15 cellular contexts compared by ENCODE assay signal in the genomic region with DNA sequence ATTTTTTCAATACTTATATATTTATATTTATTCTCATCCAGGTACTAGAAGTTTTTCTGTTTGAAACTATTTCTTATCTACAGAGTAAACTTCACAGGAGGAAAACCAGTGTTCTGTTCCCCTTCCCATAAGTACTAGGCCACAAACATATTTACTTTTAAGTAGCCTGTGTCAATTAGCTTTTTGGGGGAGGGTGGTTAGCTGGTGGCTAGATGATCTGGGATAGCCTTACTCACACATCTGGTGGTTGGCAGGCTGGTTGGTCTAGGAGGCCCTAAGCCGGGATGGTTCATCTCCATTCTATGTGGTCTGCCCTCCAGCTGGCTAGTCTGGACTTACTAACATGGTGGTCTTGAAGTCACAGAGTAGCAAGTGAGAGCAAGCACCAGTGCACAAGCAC. TPM values are rescaled to one million over a fixed set of nuclear protein-coding genes. Genes with fewer than 3 reads are reported as not detected.
DNase-seq lines count a peak whose midpoint lies in the region; ATAC-seq, FAIRE-seq and TF ChIP-seq lines count a peak whose summit lies in the region.
"Had no signal": no experiment of that assay in that cellular context is flagged by ENCODE, and none has a peak within 500 bp of the region (broad histone marks: within the 10 kb centered on the region; RNA-seq: fewer than 3 reads in every experiment).

No MANE protein-coding gene starts in this region.

- WGBS in GM23248 (ENCODE audit: low coverage in 1 of 2, low lambda C conversion rate in 2 of 2, missing lambda C conversion rate in 2 of 2), 2 experiments = 92 to 100% methylated on average over 1 of the region's 1 CpG
- WGBS in HepG2 (ENCODE audit: low lambda C conversion rate) = 0% methylated on average over 1 of the region's 1 CpG
- WGBS in stomach, 5 donors = 22 to 86% (median 67%) methylated on average over 1 of the region's 1 CpG

- H3K79me2 ChIP-seq in GM23248 (ENCODE audit: insufficient read depth) = peaks cover 59% of the 10 kb centered on the region
- H3K79me2 ChIP-seq in HepG2 (ENCODE audit: insufficient read depth, low read length) = peaks cover 93% of the 10 kb centered on the region

- FAIRE-seq in HepG2 (lab: Jason Lieb, UNC) = peak; percentile 56
- FAIRE-seq: H54 had no signal

- TF ChIP-seq EP300 in HepG2 (IDR thresholded peaks at IDR 0.05; ENCODE audit: low read depth in 2 of 2, low read length in 2 of 2) (peak in 1 of 2 experiments; percentile 59; a peak in 1 of 4 replicates), HepG2 (CRISPR knock-in tag; IDR thresholded peaks at IDR 0.05; ENCODE audit: borderline replicate concordance) (no peak; the same call in 1 of the 2 replicates), stomach (IDR thresholded peaks at IDR 0.05) (no peak)

- intact Hi-C loops in HepG2 (cut with micrococcal nuclease; ENCODE audit: unreplicated experiment) = no loop called here
- intact Hi-C loops in stomach (cut with DNase I; ENCODE audit: low total_unique reads) = no loop called here
- intact Hi-C loops in Right ventricle myocardium superior (cut with DNase I) = no loop called here

- CTCF ChIA-PET in HepG2 (lab: Yijun Ruan, JAX; ENCODE audit: low intra/inter-chr PET ratio, low total read pairs) = no interaction called here

- ATAC-seq in HepG2 = peak; percentile 79
- ATAC-seq in Right ventricle myocardium superior (ENCODE audit: poor library complexity) = no peak
- no peak for ATAC-seq in SK-N-SH treated with all-trans-retinoic acid at 6 μM for 48 hours
- ATAC-seq: CD8-positive, alpha-beta T cell had no signal

- H3K9me3 ChIP-seq in GM23248 (ENCODE audit: low read depth) = no peaks in the 10 kb centered on the region
- H3K9me3 ChIP-seq in HepG2 (ENCODE audit: low read length) = no peaks in the 10 kb centered on the region
- H3K9me3 ChIP-seq in stomach = peaks cover 0 to 16% (median 8%) of the 10 kb centered on the region in 4 donors
- H3K9me3 ChIP-seq: SJCRH30 had no signal

- no TSS peak for BruUV-seq in HepG2 (replicated peaks; lab: Mats Ljungman, UMichigan)

- DNase-seq in GM23248 (peak; percentile 7), RPMI7951 (ENCODE audit: low read depth) (peak; percentile 58), HepG2 (ENCODE audit: low spot score) (peak; percentile 67), stomach (peak; percentile 35), HPDE6-E6E7 (ENCODE audit: extremely low spot score) (no peak), Right ventricle myocardium superior (no peak)
- DNase-seq: CD8-positive, alpha-beta T cell; NCI-H1092; NCI-H2107; NCI-H446; NCI-H748 treated with DMSO at 0.1 percent for 48 hours; SJCRH30; SW 1271 had no signal

- no peak for TF ChIP-seq RAD21 in HepG2 (CRISPR knock-in tag; IDR thresholded peaks at IDR 0.05)

- H4K20me1 ChIP-seq in GM23248 (ENCODE audit: insufficient read depth) = no peaks in the 10 kb centered on the region
- H4K20me1 ChIP-seq in HepG2 (ENCODE audit: insufficient read depth, low read length) = peaks cover 6% of the 10 kb centered on the region

- TF ChIP-seq POLR2A in HepG2 (IDR thresholded peaks at IDR 0.05; ENCODE audit: insufficient read depth in 1 of 2, low read depth in 2 of 2, low read length in 2 of 2) (no peak), stomach (IDR thresholded peaks at IDR 0.05) (no peak)

- no peaks in the 10 kb centered on the region for H3F3A ChIP-seq in GM23248 (ENCODE audit: insufficient read depth)

- in situ Hi-C loops in GM23248 (cut with MboI) = no loop called here
- in situ Hi-C loops in HepG2 (cut with HindIII; ENCODE audit: extremely low pct_ligation_motif_present, low pct_unique_long_range_greater_than_20kb) = no loop called here

- POLR2A ChIA-PET in HepG2 (lab: Yijun Ruan, JAX) = interaction anchor here (1.1 kb wide), 1 partner anchor 162 kb away, joined by 4 read pairs; no protein-coding TSS in a partner anchor

- H3K27me3 ChIP-seq in GM23248 (replicated peaks; ENCODE audit: insufficient read depth) (no peaks in the 10 kb centered on the region), HepG2 (ENCODE audit: control insufficient read depth in 1 of 2, insufficient read depth in 2 of 2, low read length in 2 of 2) (no peaks in the 10 kb centered on the region), stomach (no peaks in the 10 kb centered on the region)
- H3K27me3 ChIP-seq: SJCRH30 had no signal

- 0 out of 2 replicates have a peak, but pooled peaks cover 2% of the 10 kb centered on the region for H3K4me1 ChIP-seq in GM23248 (ENCODE audit: insufficient read depth)
- peaks cover 57% of the 10 kb centered on the region for H3K4me1 ChIP-seq in HepG2 (ENCODE audit: insufficient read depth, low read length)
- peaks cover 0 to 10% (median 9%) of the 10 kb centered on the region in 4 donors for H3K4me1 ChIP-seq in stomach
- H3K4me1 ChIP-seq: SJCRH30 had no signal

- H3K4me3 ChIP-seq in GM23248 = no peak overlapping the region
- H3K4me3 ChIP-seq in HepG2 (replicated peaks in 1 of 3; ENCODE audit: insufficient read depth in 1 of 3, low read depth in 2 of 3, low read length in 3 of 3) = no peak overlapping the region
- no peak overlapping the region for H3K4me3 ChIP-seq in stomach
- H3K4me3 ChIP-seq: SJCRH30 had no signal

- no peak for TF ChIP-seq CTCF in HepG2 (CRISPR knock-in tag; IDR thresholded peaks at IDR 0.05)
- TF ChIP-seq CTCF in stomach (IDR thresholded peaks at IDR 0.05) = no peak

- H2AFZ ChIP-seq in GM23248 (no peak overlapping the region), HepG2 (ENCODE audit: low read length) (no peak overlapping the region)

- H3K9ac ChIP-seq in GM23248 (no peak overlapping the region), HepG2 (ENCODE audit: insufficient read depth, low read depth, low read length) (no peak overlapping the region)

- no peaks in the 10 kb centered on the region for H3K36me3 ChIP-seq in GM23248 (ENCODE audit: low read depth)
- no peaks in the 10 kb centered on the region for H3K36me3 ChIP-seq in HepG2 (replicated peaks in 1 of 2; ENCODE audit: control insufficient read depth in 1 of 2, insufficient read depth in 2 of 2, low read length in 2 of 2)
- no peaks in the 10 kb centered on the region for H3K36me3 ChIP-seq in stomach
- H3K36me3 ChIP-seq: SJCRH30 had no signal

- no peak overlapping the region for H3K4me2 ChIP-seq in GM23248 (ENCODE audit: unreplicated experiment)
- peak overlapping the region; percentile 30 for H3K4me2 ChIP-seq in HepG2 (ENCODE audit: low read depth, low read length)

- no peaks in the 10 kb centered on the region for H3K9me2 ChIP-seq in GM23248 (ENCODE audit: insufficient read depth)

- no peak overlapping the region for H3K27ac ChIP-seq in GM23248
- H3K27ac ChIP-seq in HepG2 (ENCODE audit: extremely low read length, insufficient read depth, low read length) = no peak overlapping the region
- no peak overlapping the region for H3K27ac ChIP-seq in stomach
- H3K27ac ChIP-seq: SJCRH30 had no signal

TF ChIP-seq in HepG2, 621 proteins besides CTCF, POLR2A, EP300 and RAD21 (continues in another document):
- TF ChIP-seq SCMH1 (CRISPR knock-in tag; IDR thresholded peaks at IDR 0.05; ENCODE audit: borderline replicate concordance) (no peak), ZNF124 (CRISPR knock-in tag; IDR thresholded peaks at IDR 0.05) (no peak), ZNF850 (CRISPR knock-in tag; conservative IDR thresholded peaks at IDR 0.05) (no peak), ZNF674 (CRISPR knock-in tag; IDR thresholded peaks at IDR 0.05; ENCODE audit: low read depth) (no peak), MAX (IDR thresholded peaks at IDR 0.05) (0 out of 2 replicates have a peak, but pooled peaks have one; percentile 19)

TF ChIP-seq in SK-N-SH treated with all-trans-retinoic acid at 6 μM for 48 hours, 23 proteins besides CTCF, POLR2A, EP300 and RAD21 (continues in another document):
- TF ChIP-seq PPARA (CRISPR knock-in tag; IDR thresholded peaks at IDR 0.05; ENCODE audit: borderline replicate concordance) (no peak), ESRRG (CRISPR knock-in tag; IDR thresholded peaks at IDR 0.05) (no peak), CSDC2 (CRISPR knock-in tag; IDR thresholded peaks at IDR 0.05) (no peak)

RNA-seq across cellular contexts. Expression of gene JADE3, which starts 6.2 kb away (rescaled TPM):
- total RNA-seq in GM23248 (2014; rRNA removed; shearing (Covaris generic)) = 2.5 and 4.6 TPM in 2 replicates
- polyA plus RNA-seq in GM23248 (2016; fragmentation: Nextera tagmentation; extraction: Ambion mirVana) = 0.84 and 0.86 TPM in 2 replicates
- 5.8 and 6.1 TPM in 2 replicates for total RNA-seq in RPMI7951 (2014; rRNA removed; shearing (Covaris generic))
- total RNA-seq in HepG2 (2016; rRNA removed; fragmentation: Illumina TruSeq; extraction: Trizol) = 7.7 and 16.9 TPM in 2 replicates
- total RNA-seq in HepG2 (2016; cell fraction: cytosol; rRNA removed; fragmentation: Illumina TruSeq; extraction: Trizol; ENCODE audit: low read depth) = 1.0 and 1.6 TPM in 2 replicates
- 7.4 and 14.6 TPM in 2 replicates for total RNA-seq in HepG2 (2016; cell fraction: insoluble cytoplasmic fraction; rRNA removed; fragmentation: Illumina TruSeq; extraction: Trizol)
- 4.6 and 5.1 TPM in 2 replicates for total RNA-seq in HepG2 (2016; cell fraction: membrane; rRNA removed; fragmentation: Illumina TruSeq; extraction: Trizol)
- total RNA-seq in HepG2 (2016; cell fraction: nucleus; rRNA removed; fragmentation: Illumina TruSeq; extraction: Trizol) = 7.6 and 8.0 TPM in 2 replicates
- 7.8 and 8.2 TPM in 2 replicates for polyA plus RNA-seq in HepG2 (2011; rRNA removed)
- polyA plus RNA-seq in HepG2 (2011; cell fraction: cytosol; rRNA removed) = 4.0 and 5.8 TPM in 2 replicates
- polyA plus RNA-seq in HepG2 (2011; cell fraction: nucleus; rRNA removed) = 4.2 and 5.2 TPM in 2 replicates
- polyA plus RNA-seq in HepG2 (2012) = 8.5 and 8.8 TPM in 2 replicates
- polyA plus RNA-seq in HepG2 (2016; cell fraction: cytosol; fragmentation: Illumina TruSeq; extraction: Trizol; ENCODE audit: low read depth) = 0.50 and 0.54 TPM in 2 replicates
- polyA plus RNA-seq in HepG2 (2016; cell fraction: insoluble cytoplasmic fraction; fragmentation: Illumina TruSeq; extraction: Trizol; ENCODE audit: low read depth) = 14.0 TPM in 2 replicates
- polyA plus RNA-seq in HepG2 (2016; cell fraction: membrane; fragmentation: Illumina TruSeq; extraction: Trizol; ENCODE audit: low read depth) = 2.4 and 2.9 TPM in 2 replicates
- polyA plus RNA-seq in HepG2 (2016; cell fraction: nucleus; fragmentation: Illumina TruSeq; extraction: Trizol; ENCODE audit: insufficient read depth, low read depth) = 11.0 and 11.4 TPM in 2 replicates
- polyA minus RNA-seq in HepG2 (2011; rRNA and poly(A)+ RNA removed; ENCODE audit: low replicate concordance) = 6.2 and 27.6 TPM in 2 replicates
- 6.2 and 7.2 TPM in 2 replicates for polyA minus RNA-seq in HepG2 (2011; cell fraction: cytosol; rRNA and poly(A)+ RNA removed)
- polyA minus RNA-seq in HepG2 (2011; cell fraction: nucleus; rRNA and poly(A)+ RNA removed) = 7.5 and 8.7 TPM in 2 replicates
- total RNA-seq in stomach = 1 to 10 TPM in 4 of 5 donors, under 1 TPM in 1; 0.58 to 9.0 (median 7.2) TPM
- 1 to 10 TPM; 2.3 to 6.1 (median 3.0) TPM for polyA plus RNA-seq in stomach
- 7.8 TPM for total RNA-seq in Right ventricle myocardium superior
- total RNA-seq: CD8-positive, alpha-beta T cell had no signal

Comparison
In these comparisons a context has a peak if more than half of its experiments do, and no peak if none do; other contexts are left out.
1. DNase-seq: peak in GM23248 (single experiment), RPMI7951 (single experiment), HepG2 (single experiment) and stomach (single experiment); none in HPDE6-E6E7 (single experiment) and Right ventricle myocardium superior (single experiment).